30 cellular contexts compared by ENCODE assay signal in the genomic region with DNA sequence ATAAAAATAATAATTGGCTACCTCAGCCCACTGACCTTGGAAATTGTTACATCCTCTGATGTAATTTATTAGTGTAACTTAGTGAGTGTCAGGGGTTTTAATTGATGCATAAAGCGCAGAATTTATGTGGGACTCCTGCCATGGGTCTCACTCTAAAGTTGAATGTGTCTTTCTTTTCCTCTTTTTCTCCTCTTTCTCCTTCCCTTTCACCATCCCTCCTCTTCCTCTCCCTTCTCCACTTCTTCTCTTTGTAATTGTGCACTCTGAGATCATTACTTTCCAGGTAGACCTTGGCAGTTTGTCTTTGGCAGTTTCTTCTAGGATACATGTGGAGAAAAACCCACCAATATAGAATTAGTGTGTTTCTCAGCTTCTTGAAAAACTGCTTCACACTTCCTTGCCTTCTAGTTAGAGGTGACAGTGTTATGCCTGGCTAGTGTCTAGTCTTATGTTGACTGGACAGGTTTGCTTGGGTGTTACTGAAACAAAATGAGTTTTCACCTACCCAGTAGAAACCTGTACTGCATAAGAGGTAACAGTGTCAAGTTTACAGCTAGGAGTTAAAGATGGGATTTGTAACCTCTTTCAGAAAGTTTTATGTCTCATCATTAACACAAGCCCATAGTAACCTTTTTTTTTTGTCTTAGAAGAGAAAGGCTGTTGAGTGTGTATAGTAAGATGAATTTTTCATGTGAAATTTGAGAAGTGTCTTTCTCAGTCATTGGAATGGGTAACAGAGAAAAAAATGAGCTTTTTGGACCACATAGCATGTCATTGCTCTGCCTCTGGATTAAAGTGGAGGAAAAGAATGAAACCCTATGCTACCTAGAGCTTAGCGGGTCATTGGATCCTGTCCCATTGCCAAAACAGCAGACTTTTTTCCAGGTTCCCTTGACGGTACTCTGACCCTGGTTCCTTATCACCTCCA. TPM values are rescaled to one million over a fixed set of nuclear protein-coding genes. Genes with fewer than 3 reads are reported as not detected.
DNase-seq lines count a peak whose midpoint lies in the region; ATAC-seq, FAIRE-seq and TF ChIP-seq lines count a peak whose summit lies in the region.
"Had no signal": no experiment of that assay in that cellular context is flagged by ENCODE, and none has a peak within 500 bp of the region (broad histone marks: within the 10 kb centered on the region; RNA-seq: fewer than 3 reads in every experiment).

No MANE protein-coding gene starts in this region.

- H3K36me3 Mint-ChIP-seq in GM23338 (ENCODE audit: low read depth) = no peaks in the 10 kb centered on the region
- H3K36me3 Mint-ChIP-seq in activated T-helper 17 cell treated with anti-CD3 and anti-CD28 coated beads, Interleukin-2, amount 50 U/mL, for 72 hours (ENCODE audit: low read depth) = no peaks in the 10 kb centered on the region
- H3K36me3 Mint-ChIP-seq: activated naive CD8-positive, alpha-beta T cell treated with anti-CD3 and anti-CD28 coated beads for 36 hours; naive B cell had no signal

- H2AFZ ChIP-seq in GM23338 = no peak overlapping the region
- H2AFZ ChIP-seq: parathyroid adenoma had no signal

- no peak overlapping the region for H3K27ac Mint-ChIP-seq in GM23338
- H3K27ac Mint-ChIP-seq in activated T-helper 17 cell treated with anti-CD3 and anti-CD28 coated beads, Interleukin-2, amount 50 U/mL, for 72 hours = no peak overlapping the region
- H3K27ac Mint-ChIP-seq: activated B cell treated with CpG ODN at 0.5 μM for 24 hours; activated naive CD8-positive, alpha-beta T cell treated with anti-CD3 and anti-CD28 coated beads for 36 hours had no signal

- H4K20me1 ChIP-seq in BLaER1 = peaks cover 95% of the 10 kb centered on the region
- peaks cover 4% of the 10 kb centered on the region; the same call in 1 of the 2 replicates for H4K20me1 ChIP-seq in GM23338 (replicated peaks; ENCODE audit: insufficient read depth)

- peaks cover 75% of the 10 kb centered on the region for H3K4me1 Mint-ChIP-seq in GM23338
- peaks cover 11% of the 10 kb centered on the region for H3K4me1 Mint-ChIP-seq in activated T-helper 17 cell treated with anti-CD3 and anti-CD28 coated beads, Interleukin-2, amount 50 U/mL, for 72 hours

- H3K4me2 ChIP-seq in BLaER1 (peak overlapping the region; percentile 87), GM23338 (0 out of 2 replicates have a peak overlapping the region, but pooled peaks have one; percentile 35)
- H3K4me2 ChIP-seq: smooth muscle cell had no signal

- peak overlapping the region; percentile 56; the same call in 1 of the 2 replicates for H3K4me3 ChIP-seq in BLaER1
- no peak overlapping the region for H3K4me3 ChIP-seq in GM23338
- peak overlapping the region; percentile 48 to 61 for H3K4me3 ChIP-seq in kidney (ENCODE audit: low read length in 2 of 2)
- H3K4me3 ChIP-seq: ascending aorta, dorsolateral prefrontal cortex, SJCRH30, smooth muscle cell, tibial nerve had no signal

- no peaks in the 10 kb centered on the region for H3K9me3 Mint-ChIP-seq in GM23338
- no peaks in the 10 kb centered on the region for H3K9me3 Mint-ChIP-seq in activated T-helper 17 cell treated with anti-CD3 and anti-CD28 coated beads, Interleukin-2, amount 50 U/mL, for 72 hours
- H3K9me3 Mint-ChIP-seq: activated B cell treated with CpG ODN at 0.5 μM for 24 hours, naive B cell had no signal

- DNase-seq in GM23338 (ENCODE audit: low spot score) (no peak), kidney (no peak), NCI-H1694 (lab: John Stamatoyannopoulos, UW) (no peak), activated gamma-delta T cell (lab: John Stamatoyannopoulos, UW) (no peak), NCI-H146 (lab: John Stamatoyannopoulos, UW) (no peak)
- DNase-seq in activated effector memory CD4-positive, alpha-beta T cell treated with anti-CD3 and anti-CD28 coated beads, Interleukin-2, amount 50 U/mL, for 16 hours = no peak
- DNase-seq: ACHN; activated B cell treated with CpG ODN at 0.5 μM for 24 hours; activated naive CD8-positive, alpha-beta T cell treated with anti-CD3 and anti-CD28 coated beads for 36 hours; BE2C; central memory CD4-positive, alpha-beta T cell; COR-L47; DMS79; dorsolateral prefrontal cortex; HCEC 1CT; islet precursor cell; naive B cell; NCI-H187; NCI-H2227 treated with DMSO at 0.1 percent for 48 hours; NCI-H748 treated with DMSO at 0.1 percent for 48 hours; stimulated activated CD4-positive, alpha-beta T cell treated with anti-CD3 and anti-CD28 coated beads, Interleukin-1b, Interleukin-23, amount 100 ng/mL, for 48 hours; stimulated activated CD8-positive, alpha-beta memory T cell treated with anti-CD3 and anti-CD28 coated beads, Interleukin-4, amount 100 ng/mL, for 48 hours had no signal

- no peaks in the 10 kb centered on the region for H3K9me2 ChIP-seq in GM23338 (ENCODE audit: insufficient read depth)

- peaks cover 1% of the 10 kb centered on the region for H3K27me3 Mint-ChIP-seq in GM23338 (ENCODE audit: insufficient read depth, low read depth, poor library complexity)
- peaks cover 6% of the 10 kb centered on the region for H3K27me3 Mint-ChIP-seq in activated T-helper 17 cell treated with anti-CD3 and anti-CD28 coated beads, Interleukin-2, amount 50 U/mL, for 72 hours
- H3K27me3 Mint-ChIP-seq: naive B cell had no signal

- H3K4me1 ChIP-seq in BLaER1 (peaks cover 86% of the 10 kb centered on the region), GM23338 (ENCODE audit: insufficient read depth) (peaks cover 64% of the 10 kb centered on the region), kidney (ENCODE audit: control insufficient read depth in 1 of 2, insufficient read depth in 1 of 2, low read depth in 1 of 2, low read length in 2 of 2) (peaks cover 4 to 17% of the 10 kb centered on the region in 2 donors)

- intact Hi-C loops in kidney (cut with DNase I) = no loop called here

- H3K79me2 ChIP-seq in GM23338 (replicated peaks; ENCODE audit: insufficient read depth) = peaks cover 97% of the 10 kb centered on the region

- FAIRE-seq in kidney (lab: Jason Lieb, UNC) = no peak
- FAIRE-seq: GM19239 had no signal

- H3K36me3 ChIP-seq in BLaER1 = no peaks in the 10 kb centered on the region
- H3K36me3 ChIP-seq in GM23338 (ENCODE audit: insufficient read depth) = no peaks in the 10 kb centered on the region
- no peaks in the 10 kb centered on the region for H3K36me3 ChIP-seq in kidney (ENCODE audit: control insufficient read depth in 1 of 2, insufficient read depth in 2 of 2, low read length in 2 of 2)
- H3K36me3 ChIP-seq: ascending aorta, BE2C, SJCRH30, tibial nerve had no signal

- H3K9me3 ChIP-seq in BLaER1 (peaks cover 11% of the 10 kb centered on the region; the same call in 1 of the 2 replicates), kidney (ENCODE audit: control insufficient read depth in 1 of 2, low read length in 2 of 2) (no peaks in the 10 kb centered on the region)
- H3K9me3 ChIP-seq: ascending aorta, BE2C, SJCRH30, tibial nerve had no signal

- peak overlapping the region; percentile 55 for H3K9ac ChIP-seq in BLaER1
- peak overlapping the region in 1 of 2 donors; percentile 20 for H3K9ac ChIP-seq in kidney (ENCODE audit: low read length in 2 of 2)
- H3K9ac ChIP-seq: parathyroid adenoma had no signal

- ATAC-seq in GM23338 = peak; percentile 17
- peak; percentile 51 for ATAC-seq in activated T-helper 17 cell treated with anti-CD3 and anti-CD28 coated beads, Interleukin-2, amount 50 U/mL, for 72 hours (replicated peaks)

- H3F3A ChIP-seq in GM23338 (replicated peaks; ENCODE audit: low read depth) = no peaks in the 10 kb centered on the region

- TF ChIP-seq CTCF in GM23338 (conservative IDR thresholded peaks at IDR 0.05; ENCODE audit: low read depth in 2 of 2) = no peak
- TF ChIP-seq CTCF in kidney (IDR thresholded peaks at IDR 0.05; ENCODE audit: borderline replicate concordance, extremely low read depth, insufficient read depth) = no peak

- H3K27me3 ChIP-seq in BLaER1 (no peaks in the 10 kb centered on the region), GM23338 (ENCODE audit: insufficient read depth) (no peaks in the 10 kb centered on the region)
- H3K27me3 ChIP-seq: ascending aorta, BE2C, dorsolateral prefrontal cortex, SJCRH30, tibial nerve had no signal

- H3K27ac ChIP-seq in BLaER1 = peak overlapping the region; percentile 52
- H3K27ac ChIP-seq in GM23338 (ENCODE audit: low read depth) = no peak overlapping the region
- H3K27ac ChIP-seq in kidney (ENCODE audit: low read depth in 2 of 2, low read length in 2 of 2) = no peak overlapping the region
- H3K27ac ChIP-seq: ascending aorta, dorsolateral prefrontal cortex, parathyroid adenoma, SJCRH30 had no signal

- no peak overlapping the region; the same call in 2 of the 3 replicates for H3K4me3 Mint-ChIP-seq in GM23338
- no peak overlapping the region for H3K4me3 Mint-ChIP-seq in activated T-helper 17 cell treated with anti-CD3 and anti-CD28 coated beads, Interleukin-2, amount 50 U/mL, for 72 hours
- H3K4me3 Mint-ChIP-seq: activated B cell treated with CpG ODN at 0.5 μM for 24 hours; activated naive CD8-positive, alpha-beta T cell treated with anti-CD3 and anti-CD28 coated beads for 36 hours had no signal

RNA-seq across cellular contexts. Expression of a gene that starts 18.6 kb away (rescaled TPM):
- total RNA-seq in GM23338 (2014; rRNA removed; shearing (Covaris generic)) = 23.7 and 24.5 TPM in 2 replicates
- 7.9 and 8.0 TPM in 2 replicates for polyA plus RNA-seq in GM23338 (2016; fragmentation: Nextera tagmentation; extraction: Ambion mirVana)
- 1 to 10 TPM; 1.0 to 2.3 TPM for total RNA-seq in activated T-helper 17 cell treated with anti-CD3 and anti-CD28 coated beads, Interleukin-2, amount 50 U/mL, for 72 hours
- total RNA-seq in kidney = 27.6 TPM
- polyA plus RNA-seq in kidney (ENCODE audit: insufficient read depth, low read depth, low replicate concordance) = 5.2 TPM
